ENCODE assay signal across 1 cellular context in the genomic region with DNA sequence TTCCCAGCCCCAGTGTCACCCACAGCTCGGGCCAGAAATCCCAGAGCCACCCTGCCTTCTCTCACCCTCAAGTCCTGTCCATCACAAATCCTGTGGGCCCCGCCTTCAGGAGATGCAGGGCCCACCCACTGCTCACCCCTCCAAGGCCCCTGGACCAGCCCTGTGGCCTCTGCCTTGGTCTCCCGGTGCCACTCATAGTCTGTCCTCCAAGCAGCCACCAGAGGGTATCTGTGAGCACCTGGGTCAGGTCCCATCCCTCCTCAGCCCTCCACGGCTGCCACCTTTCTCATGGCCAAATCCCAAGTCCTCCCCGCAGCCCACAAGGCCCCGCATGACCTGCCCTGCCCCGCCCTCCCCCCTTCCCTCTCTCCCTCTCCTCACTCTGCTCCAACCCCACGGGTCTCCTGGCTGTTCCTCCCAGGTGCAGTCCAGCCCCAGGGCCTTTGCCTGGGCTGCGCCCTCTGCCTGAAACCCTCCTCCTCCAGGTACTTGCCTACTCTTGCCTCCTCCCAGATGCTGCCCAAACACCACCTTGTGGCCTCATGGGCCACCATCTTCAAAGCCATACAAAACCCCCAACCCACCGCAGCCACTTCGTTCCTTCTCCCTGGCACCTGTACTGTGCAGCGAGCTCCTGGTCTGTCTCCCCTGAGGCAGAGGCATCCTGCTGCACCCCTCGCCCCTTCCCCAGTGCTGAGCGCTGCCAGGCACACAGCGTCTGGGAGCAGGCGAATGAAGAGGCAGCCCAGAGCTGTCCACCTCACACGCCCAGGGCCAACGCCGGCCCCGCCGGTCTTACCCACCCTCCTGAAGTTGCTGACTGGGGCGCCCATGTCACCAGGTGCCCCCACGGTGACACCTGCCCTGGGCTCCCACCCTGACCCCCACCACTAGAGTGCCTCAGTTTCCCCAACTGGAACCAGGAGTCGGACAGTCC.
TF ChIP-seq lines count a peak whose summit lies in the region.

No MANE protein-coding gene starts in this region.

TF ChIP-seq in SK-N-SH treated with all-trans-retinoic acid at 6 μM for 48 hours, 23 proteins besides CTCF, POLR2A, EP300 and RAD21 (continued from another document):
- TF ChIP-seq, protein P1, sequence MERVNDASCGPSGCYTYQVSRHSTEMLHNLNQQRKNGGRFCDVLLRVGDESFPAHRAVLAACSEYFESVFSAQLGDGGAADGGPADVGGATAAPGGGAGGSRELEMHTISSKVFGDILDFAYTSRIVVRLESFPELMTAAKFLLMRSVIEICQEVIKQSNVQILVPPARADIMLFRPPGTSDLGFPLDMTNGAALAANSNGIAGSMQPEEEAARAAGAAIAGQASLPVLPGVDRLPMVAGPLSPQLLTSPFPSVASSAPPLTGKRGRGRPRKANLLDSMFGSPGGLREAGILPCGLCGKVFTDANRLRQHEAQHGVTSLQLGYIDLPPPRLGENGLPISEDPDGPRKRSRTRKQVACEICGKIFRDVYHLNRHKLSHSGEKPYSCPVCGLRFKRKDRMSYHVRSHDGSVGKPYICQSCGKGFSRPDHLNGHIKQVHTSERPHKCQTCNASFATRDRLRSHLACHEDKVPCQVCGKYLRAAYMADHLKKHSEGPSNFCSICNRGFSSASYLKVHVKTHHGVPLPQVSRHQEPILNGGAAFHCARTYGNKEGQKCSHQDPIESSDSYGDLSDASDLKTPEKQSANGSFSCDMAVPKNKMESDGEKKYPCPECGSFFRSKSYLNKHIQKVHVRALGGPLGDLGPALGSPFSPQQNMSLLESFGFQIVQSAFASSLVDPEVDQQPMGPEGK (CRISPR knock-in tag; IDR thresholded peaks at IDR 0.05; ENCODE audit: borderline replicate concordance): no peak
- TF ChIP-seq, protein P2, sequence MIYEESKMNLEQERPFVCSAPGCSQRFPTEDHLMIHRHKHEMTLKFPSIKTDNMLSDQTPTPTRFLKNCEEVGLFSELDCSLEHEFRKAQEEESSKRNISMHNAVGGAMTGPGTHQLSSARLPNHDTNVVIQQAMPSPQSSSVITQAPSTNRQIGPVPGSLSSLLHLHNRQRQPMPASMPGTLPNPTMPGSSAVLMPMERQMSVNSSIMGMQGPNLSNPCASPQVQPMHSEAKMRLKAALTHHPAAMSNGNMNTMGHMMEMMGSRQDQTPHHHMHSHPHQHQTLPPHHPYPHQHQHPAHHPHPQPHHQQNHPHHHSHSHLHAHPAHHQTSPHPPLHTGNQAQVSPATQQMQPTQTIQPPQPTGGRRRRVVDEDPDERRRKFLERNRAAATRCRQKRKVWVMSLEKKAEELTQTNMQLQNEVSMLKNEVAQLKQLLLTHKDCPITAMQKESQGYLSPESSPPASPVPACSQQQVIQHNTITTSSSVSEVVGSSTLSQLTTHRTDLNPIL (CRISPR knock-in tag; IDR thresholded peaks at IDR 0.05; ENCODE audit: low read depth): no peak
- no peak for TF ChIP-seq TCF4 (CRISPR knock-in tag; IDR thresholded peaks at IDR 0.05; ENCODE audit: borderline replicate concordance)
- TF ChIP-seq ZC3H10 (CRISPR knock-in tag; IDR thresholded peaks at IDR 0.05): no peak
